In the genomic region with DNA sequence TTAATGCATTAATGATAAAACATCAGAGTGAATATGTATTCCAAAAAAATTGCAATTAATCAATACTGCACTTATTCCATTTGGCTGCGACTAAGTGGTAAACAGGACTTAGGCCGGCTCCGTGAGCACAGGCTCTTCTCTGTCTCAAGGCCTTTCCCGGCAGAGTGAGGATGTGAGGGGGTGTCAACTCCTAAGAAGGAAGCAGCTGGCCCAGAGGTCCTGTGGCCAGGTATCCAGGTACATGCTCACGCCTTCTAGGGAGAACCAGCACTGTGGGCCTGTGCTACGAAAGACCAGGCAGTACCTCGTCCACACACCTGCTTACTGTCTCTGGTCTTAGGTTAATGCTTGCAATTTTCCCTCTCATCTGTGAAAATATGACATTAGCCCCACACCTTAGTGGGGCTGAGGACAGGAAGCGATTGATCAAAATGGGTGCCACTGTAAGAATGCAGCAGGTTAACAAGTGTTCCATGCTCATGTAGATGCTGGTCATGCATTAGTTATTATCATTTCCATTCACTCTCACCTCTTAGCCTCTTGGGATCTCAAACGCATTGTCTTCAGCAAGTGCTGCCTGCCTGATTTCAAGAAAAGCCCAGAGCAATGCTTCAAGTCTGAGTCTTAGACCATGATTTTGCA, we compare ENCODE assay signal across 15 cellular contexts.
"Had no signal": no experiment of that assay in that cellular context is flagged by ENCODE, and none has a peak within 500 bp of the region (broad histone marks: within the 10 kb centered on the region; RNA-seq: fewer than 3 reads in every experiment).

No MANE protein-coding gene starts in this region.

- DNase-seq: activated CD4-positive, alpha-beta memory T cell treated with anti-CD3 and anti-CD28 coated beads, Interleukin-2, amount 10 ng/mL, durations not matched to agents 7 days and 5 days; activated gamma-delta T cell treated with Interleukin-2 at 50 U/mL for 16 hours; activated naive CD8-positive, alpha-beta T cell treated with anti-CD3 and anti-CD28 coated beads for 36 hours; activated T-cell treated with anti-CD3 and anti-CD28 coated beads, Interleukin-2, amount 50 U/mL, for 72 hours; gastrocnemius medialis; heart right ventricle; kidney; left ventricle myocardium inferior; posterior cingulate gyrus; stimulated activated CD4-positive, alpha-beta T cell treated with anti-CD3 and anti-CD28 coated beads, Interleukin-1b, Interleukin-23, amount 100 ng/mL, for 48 hours; stimulated activated naive B cell treated with anti-CD40 and anti-IgM and Interleukin-4, amounts not matched to agents 10 μg/mL and 1 μg/mL and 100 μg/mL, for 72 hours; substantia nigra; T-cell; trophoblast cell had no signal

- H3K27ac ChIP-seq: gastrocnemius medialis, heart right ventricle, left ventricle myocardium inferior, VCaP had no signal

- H3K36me3 ChIP-seq: gastrocnemius medialis, heart right ventricle, left ventricle myocardium inferior had no signal

- ATAC-seq: activated T-cell treated with anti-CD3 and anti-CD28 coated beads, Interleukin-2, amount 50 U/mL, for 72 hours; gastrocnemius medialis; heart right ventricle; stimulated activated naive B cell treated with anti-CD40 and anti-IgM and Interleukin-4, amounts not matched to agents 10 μg/mL and 1 μg/mL and 100 μg/mL, for 72 hours; T-cell had no signal

- H3K4me3 ChIP-seq: gastrocnemius medialis, heart right ventricle, left ventricle myocardium inferior had no signal

- H3K4me1 ChIP-seq: gastrocnemius medialis, left ventricle myocardium inferior had no signal

- H3K27me3 ChIP-seq: gastrocnemius medialis had no signal

- H3K9me3 ChIP-seq: gastrocnemius medialis, heart right ventricle, left ventricle myocardium inferior had no signal
